Comparison of ENCODE assay signal across 30 cellular contexts in genomic region chr6:49888742-49889431, GRCh38. TPM values are rescaled to one million over a fixed set of nuclear protein-coding genes. Genes with fewer than 3 reads are reported as not detected.
"Had no signal": no experiment of that assay in that cellular context is flagged by ENCODE, and none has a peak within 500 bp of the region (broad histone marks: within the 10 kb centered on the region; RNA-seq: fewer than 3 reads in every experiment).

No MANE protein-coding gene starts in this region.

- H3K4me3 ChIP-seq: cardiac muscle cell, left lung, right atrium auricular region, thyroid gland had no signal

- H3K4me1 ChIP-seq: foreskin keratinocyte, left lung, right atrium auricular region, thyroid gland had no signal

- H3K9me3 ChIP-seq: right atrium auricular region, thyroid gland had no signal

- H3K27me3 ChIP-seq: cardiac muscle cell, foreskin keratinocyte, left lung, right atrium auricular region, thyroid gland had no signal

- ATAC-seq: foreskin keratinocyte; left lung; natural killer cell treated with Interleukin-12 subunit alpha and Interleukin-12 subunit beta and Interleukin-15 and Interleukin-18, amount 100 ng/mL, for 72 hours; stimulated activated naive CD8-positive, alpha-beta T cell treated with anti-CD3 and anti-CD28 coated beads, Interleukin-15, Interleukin-2, amounts not matched to agents 100 U/mL and 50 U/mL, for 24 hours had no signal

- DNase-seq: activated CD4-positive, alpha-beta T cell treated with anti-CD3 and anti-CD28 coated beads for 4 hours; activated CD4-positive, alpha-beta T cell treated with anti-CD3 and anti-CD28 coated beads, Interleukin-2, amount 50 U/mL, for 48 hours; activated CD4-positive, CD25-positive, alpha-beta regulatory T cell; activated CD8-positive, alpha-beta memory T cell treated with anti-CD3 and anti-CD28 coated beads, Interleukin-2, amount 50 U/mL, for 48 hours; activated naive CD4-positive, alpha-beta T cell treated with Interleukin-2 at 50 U/mL for 16 hours; activated naive CD8-positive, alpha-beta T cell treated with anti-CD3 and anti-CD28 coated beads, Interleukin-2, amount 10 ng/mL, durations not matched to agents 7 days and 5 days; activated T-cell treated with anti-CD3 and anti-CD28 coated beads, Interleukin-2, amount 50 U/mL, for 48 hours; amniotic stem cell; effector CD8-positive, alpha-beta T cell; immature natural killer cell; kidney glomerular epithelial cell; left lung; midbrain; stimulated activated CD4-positive, alpha-beta T cell treated with anti-CD3 and anti-CD28 coated beads, Interleukin-12 subunit alpha, Interleukin-12 subunit beta, amount 100 ng/mL, for 4 hours; stimulated activated CD4-positive, alpha-beta T cell treated with anti-CD3 and anti-CD28 coated beads, Interleukin-4, amount 100 ng/mL, for 4 hours; stimulated activated naive CD8-positive, alpha-beta T cell treated with anti-CD3 and anti-CD28 coated beads, Interleukin-15, Interleukin-2, amounts not matched to agents 100 U/mL and 50 U/mL, for 24 hours; substantia nigra; T-helper 1 cell; thyroid gland had no signal

- H3K27ac ChIP-seq: cardiac muscle cell, foreskin keratinocyte, left lung, right atrium auricular region, thyroid gland had no signal

- H3K36me3 ChIP-seq: cardiac muscle cell, left lung, right atrium auricular region, thyroid gland had no signal

RNA-seq across cellular contexts. Expression of gene CRISP1, which starts 22.6 kb away (rescaled TPM):
- total RNA-seq: activated CD8-positive, alpha-beta memory T cell treated with anti-CD3 and anti-CD28 coated beads for 36 hours; activated naive CD8-positive, alpha-beta T cell treated with anti-CD3 and anti-CD28 coated beads, Interleukin-2, amount 10 ng/mL, durations not matched to agents 7 days and 5 days; cardiac muscle cell; chondrocyte; foreskin keratinocyte; left lung; lung microvascular endothelial cell; natural killer cell treated with Interleukin-12 subunit alpha and Interleukin-12 subunit beta and Interleukin-15 and Interleukin-18, amount 100 ng/mL, for 72 hours; osteocyte; progenitor cell of endocrine pancreas; right atrium auricular region; thyroid gland; urinary bladder had no signal
- polyA plus RNA-seq: cardiac muscle cell, esophagus, foreskin keratinocyte, immature natural killer cell, urinary bladder had no signal
